In genomic region chr4:153725070-153725810, GRCh38 we compare ENCODE assay signal across 30 cellular contexts. TPM values are rescaled to one million over a fixed set of nuclear protein-coding genes. Genes with fewer than 3 reads are reported as not detected.
"Had no signal": no experiment of that assay in that cellular context is flagged by ENCODE, and none has a peak within 500 bp of the region (broad histone marks: within the 10 kb centered on the region; RNA-seq: fewer than 3 reads in every experiment).

No MANE protein-coding gene starts in this region.

- H3K4me1 ChIP-seq: adrenal gland, ascending aorta, esophagus squamous epithelium, foreskin keratinocyte, right atrium auricular region, stomach, suprapubic skin, tibial artery, upper lobe of right lung had no signal

- H3K4me1 Mint-ChIP-seq: brain, T-helper 17 cell had no signal

- H3K27ac ChIP-seq: adrenal gland, ascending aorta, epithelial cell of prostate, esophagus squamous epithelium, foreskin keratinocyte, heart right ventricle, left lung, right atrium auricular region, stomach, suprapubic skin, tibial artery, upper lobe of right lung, WERI-Rb-1 had no signal

- H3K36me3 Mint-ChIP-seq: activated naive CD8-positive, alpha-beta T cell; brain; natural killer cell treated with Interleukin-12 subunit alpha and Interleukin-12 subunit beta and Interleukin-15 and Interleukin-18, amount 100 ng/mL, for 72 hours had no signal

- H3K4me3 Mint-ChIP-seq: activated naive CD8-positive, alpha-beta T cell; brain; natural killer cell treated with Interleukin-12 subunit alpha and Interleukin-12 subunit beta and Interleukin-15 and Interleukin-18, amount 100 ng/mL, for 72 hours; T-helper 17 cell had no signal

- H3K27ac Mint-ChIP-seq: activated naive CD8-positive, alpha-beta T cell; brain; natural killer cell treated with Interleukin-12 subunit alpha and Interleukin-12 subunit beta and Interleukin-15 and Interleukin-18, amount 100 ng/mL, for 72 hours; T-helper 17 cell had no signal

- H3K27me3 Mint-ChIP-seq: activated naive CD8-positive, alpha-beta T cell; brain had no signal

- DNase-seq: activated CD4-positive, alpha-beta T cell treated with anti-CD3 and anti-CD28 coated beads, Interleukin-2, amount 50 U/mL, for 48 hours; activated CD8-positive, alpha-beta memory T cell treated with anti-CD3 and anti-CD28 coated beads for 24 hours; activated effector memory CD4-positive, alpha-beta T cell treated with Interleukin-2 at 50 U/mL for 16 hours; activated naive CD4-positive, alpha-beta T cell treated with Interleukin-2 at 50 U/mL for 16 hours; adrenal gland; esophagus squamous epithelium; foreskin keratinocyte; heart right ventricle; kidney glomerular epithelial cell; left lung; mucosa of descending colon; stimulated activated CD4-positive, alpha-beta T cell treated with anti-CD3 and anti-CD28 coated beads, Interleukin-4, amount 100 ng/mL, for 1 hour; stomach; T-helper 17 cell; T1000; upper lobe of right lung; WERI-Rb-1 had no signal

- ATAC-seq: foreskin keratinocyte, heart right ventricle, left lung, mucosa of descending colon, T-helper 17 cell, upper lobe of right lung had no signal

- H3K27me3 ChIP-seq: adrenal gland, ascending aorta, esophagus squamous epithelium, foreskin keratinocyte, heart right ventricle, left lung, right atrium auricular region, stomach, suprapubic skin, tibial artery, upper lobe of right lung had no signal

- H3K36me3 ChIP-seq: adrenal gland, ascending aorta, esophagus squamous epithelium, heart right ventricle, right atrium auricular region, stomach, suprapubic skin, tibial artery, upper lobe of right lung, WERI-Rb-1 had no signal

- FAIRE-seq: endometrium had no signal

- H3K9me3 ChIP-seq: adrenal gland, ascending aorta, esophagus squamous epithelium, heart right ventricle, left lung, mucosa of descending colon, right atrium auricular region, stomach, suprapubic skin, tibial artery, upper lobe of right lung had no signal

- H3K4me3 ChIP-seq: adrenal gland, ascending aorta, esophagus squamous epithelium, heart right ventricle, left lung, mucosa of descending colon, right atrium auricular region, stomach, suprapubic skin, tibial artery, upper lobe of right lung had no signal

- H3K9me3 Mint-ChIP-seq: brain; natural killer cell treated with Interleukin-12 subunit alpha and Interleukin-12 subunit beta and Interleukin-15 and Interleukin-18, amount 100 ng/mL, for 72 hours had no signal

RNA-seq across cellular contexts. Expression of gene RNF175, which starts 34.6 kb away (rescaled TPM):
- total RNA-seq: ascending aorta; glomerular endothelial cell; myocyte; natural killer cell treated with Interleukin-12 subunit alpha and Interleukin-12 subunit beta and Interleukin-15 and Interleukin-18, amount 100 ng/mL, for 72 hours; pulmonary artery endothelial cell; skeletal muscle tissue; suprapubic skin; T-helper 17 cell; upper lobe of right lung had no signal
- polyA plus RNA-seq: stomach had no signal

RNA-seq across cellular contexts. Expression of gene TLR2, which starts 41.2 kb away (rescaled TPM):
- total RNA-seq: myocyte had no signal
